ENCODE assay signal across 8 cellular contexts in genomic region chr13:48542581-48543341, GRCh38. TPM values are rescaled to one million over a fixed set of nuclear protein-coding genes. Genes with fewer than 3 reads are reported as not detected.
DNase-seq lines count a peak whose midpoint lies in the region; ATAC-seq lines count a peak whose summit lies in the region.

No MANE protein-coding gene starts in this region.

- no peak overlapping the region for H3K4me3 ChIP-seq in MG63

- H3K9me3 ChIP-seq in MG63: no peaks in the 10 kb centered on the region

- no peaks in the 10 kb centered on the region for H3K36me3 ChIP-seq in MG63

- ATAC-seq in GM21360 (IDR thresholded peaks at IDR 0.05; ENCODE audit: unreplicated experiment): no peak
- ATAC-seq in GM18520 (IDR thresholded peaks at IDR 0.05; ENCODE audit: unreplicated experiment): no peak

- DNase-seq in NCI-H2081 (lab: John Stamatoyannopoulos, UW) (peak; percentile 3 to 49), NCI-H2081 treated with DMSO at 0.1 percent for 48 hours (lab: John Stamatoyannopoulos, UW) (no peak), OCI-M2 (lab: John Stamatoyannopoulos, UW; ENCODE audit: unreplicated experiment) (peak; percentile 69), glomerular visceral epithelial cell (ENCODE audit: extremely low spot score) (peak; percentile 19), pons (ENCODE audit: low spot score) (peak; percentile 55), MG63 (no peak)

- no peaks in the 10 kb centered on the region for H3K27me3 ChIP-seq in MG63

RNA-seq across cellular contexts. Expression of gene RCBTB2, which starts 9.9 kb away (rescaled TPM):
- 2.0 and 3.0 TPM in 2 replicates for total RNA-seq in MG63 (2014; rRNA removed; shearing (Covaris generic); ENCODE audit: low replicate concordance)

Comparison
In these comparisons a context has a peak if more than half of its experiments do, and no peak if none do; other contexts are left out.
1. DNase-seq: peak in NCI-H2081 (2 of 2), OCI-M2 (single experiment), glomerular visceral epithelial cell (single experiment) and pons (single experiment); none in NCI-H2081 treated with DMSO at 0.1 percent for 48 hours (single experiment) and MG63 (single experiment).